In genomic region chr17:50934161-50934560, GRCh38 we compare ENCODE assay signal across 25 cellular contexts.
DNase-seq lines count a peak whose midpoint lies in the region; ATAC-seq, FAIRE-seq and TF ChIP-seq lines count a peak whose summit lies in the region.
"Had no signal": no experiment of that assay in that cellular context is flagged by ENCODE, and none has a peak within 500 bp of the region (broad histone marks: within the 10 kb centered on the region; RNA-seq: fewer than 3 reads in every experiment).

No MANE protein-coding gene starts in this region.

- H3K36me3 ChIP-seq in BLaER1 = no peaks in the 10 kb centered on the region
- H3K36me3 ChIP-seq in PC-9 (ENCODE audit: low read depth) = no peaks in the 10 kb centered on the region
- H3K36me3 ChIP-seq in osteoblast (ENCODE audit: insufficient read depth, low read length) = no peaks in the 10 kb centered on the region
- H3K36me3 ChIP-seq: heart right ventricle, suprapubic skin, vagina had no signal

- CTCF ChIA-PET in PC-9 (lab: Charles Lee) = no interaction called here

- no peak overlapping the region for H3K9ac ChIP-seq in BLaER1

- H3K27ac ChIP-seq in BLaER1 (no peak overlapping the region), PC-9 (peak overlapping the region; percentile 66), coronary artery (peak overlapping the region; percentile 90 to 94), osteoblast (ENCODE audit: low read depth, low read length) (peak overlapping the region; percentile 85)
- H3K27ac ChIP-seq: suprapubic skin, vagina had no signal

- no peaks in the 10 kb centered on the region for H3K9me2 ChIP-seq in PC-9 (ENCODE audit: insufficient read depth)

- no TSS peak for BruUV-seq in PC-9 (replicated peaks; lab: Mats Ljungman, UMichigan)

- POLR2A ChIA-PET in PC-9 (lab: Charles Lee; ENCODE audit: unreplicated experiment) = no interaction called here

- no peak for TF ChIP-seq CTCF in PC-9 (conservative IDR thresholded peaks at IDR 0.05)
- TF ChIP-seq CTCF in coronary artery (IDR thresholded peaks at IDR 0.05) = no peak
- no peak for TF ChIP-seq CTCF in osteoblast (IDR thresholded peaks at IDR 0.05; ENCODE audit: extremely low read depth, low read depth, low read length)

- DNase-seq in PC-9 (no peak), coronary artery (ENCODE audit: low spot score) (no peak), osteoblast (ENCODE audit: insufficient read length, low spot score, missing footprints) (no peak), ecto neural progenitor cell (ENCODE audit: low spot score) (no peak), GM12891 (ENCODE audit: insufficient read length, low spot score) (no peak)
- DNase-seq: activated CD4-positive, CD25-positive, alpha-beta regulatory T cell treated with anti-CD3 and anti-CD28 coated beads, Interleukin-2, amount 50 U/mL, for 72 hours; activated CD8-positive, alpha-beta memory T cell treated with anti-CD3 and anti-CD28 coated beads for 24 hours; activated naive CD4-positive, alpha-beta T cell treated with anti-CD3 and anti-CD28 coated beads for 36 hours; activated T-cell treated with anti-CD3 and anti-CD28 coated beads, Interleukin-2, amount 50 U/mL, for 24 hours; aorta; cerebellar nuclear complex; DND-41; effector memory CD4-positive, alpha-beta T cell; heart right ventricle; Karpas-422; NCI-H2029; SHP77 treated with DMSO at 0.1 percent for 48 hours; stimulated activated CD4-positive, alpha-beta T cell treated with anti-CD3 and anti-CD28 coated beads, Interleukin-2, amount 100 ng/mL, for 24 hours had no signal

- H3K4me3 ChIP-seq in BLaER1 (no peak overlapping the region), PC-9 (no peak overlapping the region), coronary artery (no peak overlapping the region), osteoblast (ENCODE audit: insufficient read depth, low read length) (no peak overlapping the region)
- H3K4me3 ChIP-seq: GM12878, heart right ventricle, suprapubic skin, vagina had no signal

- no peaks in the 10 kb centered on the region for H3K79me2 ChIP-seq in PC-9 (ENCODE audit: low read depth)
- no peaks in the 10 kb centered on the region for H3K79me2 ChIP-seq in osteoblast (ENCODE audit: insufficient read depth, low read length)

- H3K4me1 ChIP-seq in BLaER1 (peaks cover 56% of the 10 kb centered on the region), PC-9 (replicated peaks; ENCODE audit: insufficient read depth) (peaks cover 60% of the 10 kb centered on the region), osteoblast (ENCODE audit: insufficient read depth, low read length) (peaks cover 39% of the 10 kb centered on the region)

- ATAC-seq in HG03378 (IDR thresholded peaks at IDR 0.05; ENCODE audit: unreplicated experiment) (no peak), GM21529 (IDR thresholded peaks at IDR 0.05; ENCODE audit: unreplicated experiment) (no peak)
- ATAC-seq: GM12878; heart right ventricle; stimulated activated effector memory CD8-positive, alpha-beta T cell treated with anti-CD3 and anti-CD28 coated beads, Interleukin-12 subunit alpha, Interleukin-12 subunit beta, amount 100 ng/mL, for 72 hours had no signal

- H3K27me3 ChIP-seq in BLaER1 (no peaks in the 10 kb centered on the region), PC-9 (ENCODE audit: insufficient read depth, low read depth) (no peaks in the 10 kb centered on the region), osteoblast (ENCODE audit: insufficient read depth, low read length) (no peaks in the 10 kb centered on the region)
- H3K27me3 ChIP-seq: heart right ventricle, suprapubic skin, vagina had no signal

- no peaks in the 10 kb centered on the region for H4K20me1 ChIP-seq in BLaER1
- no peaks in the 10 kb centered on the region for H4K20me1 ChIP-seq in PC-9 (ENCODE audit: insufficient read depth)
- no peaks in the 10 kb centered on the region for H4K20me1 ChIP-seq in osteoblast (ENCODE audit: insufficient read depth, low read length)

- H2AFZ ChIP-seq in PC-9 (no peak overlapping the region), osteoblast (ENCODE audit: low read length) (no peak overlapping the region)

- H3K4me2 ChIP-seq in BLaER1 (peak overlapping the region; percentile 76), PC-9 (0 out of 2 replicates have a peak overlapping the region, but pooled peaks have one; percentile 23), osteoblast (ENCODE audit: insufficient read depth, low read length) (no peak overlapping the region)

- H3K9me3 ChIP-seq in BLaER1 (no peaks in the 10 kb centered on the region), PC-9 (ENCODE audit: insufficient read depth, low read depth) (no peaks in the 10 kb centered on the region), osteoblast (ENCODE audit: low read depth, low read length) (no peaks in the 10 kb centered on the region)
- H3K9me3 ChIP-seq: heart right ventricle, suprapubic skin, vagina had no signal

- no peak for TF ChIP-seq POLR2A in GM12891 (IDR thresholded peaks at IDR 0.05; ENCODE audit: low read depth, low read length)

- peaks cover 56% of the 10 kb centered on the region for H3F3A ChIP-seq in PC-9 (ENCODE audit: insufficient read depth, low read depth)

- no peak for FAIRE-seq in GM12891 (lab: Jason Lieb, UNC)
- FAIRE-seq: GM12878 had no signal

- intact Hi-C loops in PC-9 (cut with micrococcal nuclease; ENCODE audit: unreplicated experiment) = no loop called here

TF ChIP-seq in GM12891, 5 proteins besides CTCF, POLR2A, EP300 and RAD21:
- TF ChIP-seq PAX5 (IDR thresholded peaks at IDR 0.05; ENCODE audit: insufficient read depth, low read length, severe bottlenecking) = no peak
- TF ChIP-seq POU2F2 (IDR thresholded peaks at IDR 0.05; ENCODE audit: low read depth, low read length) = no peak
- TF ChIP-seq TAF1 (IDR thresholded peaks at IDR 0.05; ENCODE audit: low read depth, low read length) = no peak
- no peak for TF ChIP-seq POLR2AphosphoS5 (IDR thresholded peaks at IDR 0.05; ENCODE audit: low read depth, low read length)
- no peak for TF ChIP-seq SPI1 (IDR thresholded peaks at IDR 0.05; ENCODE audit: low read depth, low read length)
TF ChIP-seq in GM12891: peak in this region for 0.
